In genomic region chr6:3036861-3037469, GRCh38 we compare ENCODE assay signal across 22 cellular contexts. TPM values are rescaled to one million over a fixed set of nuclear protein-coding genes. Genes with fewer than 3 reads are reported as not detected.
DNase-seq lines count a peak whose midpoint lies in the region; ATAC-seq and TF ChIP-seq lines count a peak whose summit lies in the region.
"Had no signal": no experiment of that assay in that cellular context is flagged by ENCODE, and none has a peak within 500 bp of the region (broad histone marks: within the 10 kb centered on the region; RNA-seq: fewer than 3 reads in every experiment).

No MANE protein-coding gene starts in this region.

- H3K36me3 ChIP-seq in endodermal cell (ENCODE audit: control insufficient read depth, insufficient read depth, low read length) (no peaks in the 10 kb centered on the region), neural progenitor cell (no peaks in the 10 kb centered on the region)
- H3K36me3 ChIP-seq: BLaER1, SJSA1 had no signal

- H3K4me2 ChIP-seq in neural progenitor cell, result peak overlapping the region; percentile 34
- H3K4me2 ChIP-seq: BLaER1 had no signal

- no peaks in the 10 kb centered on the region for H3K27me3 ChIP-seq in endodermal cell (ENCODE audit: control insufficient read depth, insufficient read depth, low read length, poor library complexity, severe bottlenecking)
- no peaks in the 10 kb centered on the region for H3K27me3 ChIP-seq in neural progenitor cell
- H3K27me3 ChIP-seq: BLaER1, SJSA1 had no signal

- H3K4me1 ChIP-seq in endodermal cell (ENCODE audit: control insufficient read depth, insufficient read depth, low read length), result peaks cover 8% of the 10 kb centered on the region
- H3K4me1 ChIP-seq in neural progenitor cell, result peaks cover 52% of the 10 kb centered on the region
- H3K4me1 ChIP-seq: BLaER1, SJSA1 had no signal

- 89% methylated on average over 16 to 17 of the region's 17 CpGs for WGBS in endodermal cell (ENCODE audit: insufficient coverage in 1 of 2, insufficient read length in 1 of 2), 2 experiments

- H3K9me3 ChIP-seq in endodermal cell (ENCODE audit: control insufficient read depth, low read length), result peaks cover 54% of the 10 kb centered on the region
- H3K9me3 ChIP-seq in neural progenitor cell (ENCODE audit: low read depth), result no peaks in the 10 kb centered on the region
- H3K9me3 ChIP-seq: BLaER1, SJSA1 had no signal

- H3K4me3 Mint-ChIP-seq in endodermal cell (no peak overlapping the region), neural progenitor cell (peak overlapping the region; percentile 1)
- H3K4me3 Mint-ChIP-seq in activated T-cell treated with anti-CD3 and anti-CD28 coated beads, Interleukin-2, amount 50 U/mL, for 72 hours, result no peak overlapping the region
- no peak overlapping the region for H3K4me3 Mint-ChIP-seq in activated naive CD8-positive, alpha-beta T cell treated with anti-CD3 and anti-CD28 coated beads, Interleukin-2, amount 50 U/mL, for 24 hours
- H3K4me3 Mint-ChIP-seq: CD4-positive, alpha-beta T cell had no signal

- no peak overlapping the region for H3K27ac Mint-ChIP-seq in endodermal cell
- peak overlapping the region; percentile 12 for H3K27ac Mint-ChIP-seq in neural progenitor cell
- H3K27ac Mint-ChIP-seq in activated T-cell treated with anti-CD3 and anti-CD28 coated beads, Interleukin-2, amount 50 U/mL, for 72 hours, result no peak overlapping the region
- H3K27ac Mint-ChIP-seq in activated naive CD8-positive, alpha-beta T cell treated with anti-CD3 and anti-CD28 coated beads, Interleukin-2, amount 50 U/mL, for 24 hours, result no peak overlapping the region
- H3K27ac Mint-ChIP-seq: CD4-positive, alpha-beta T cell had no signal

- H3K36me3 Mint-ChIP-seq in endodermal cell (ENCODE audit: low read depth), result no peaks in the 10 kb centered on the region
- no peaks in the 10 kb centered on the region for H3K36me3 Mint-ChIP-seq in neural progenitor cell
- no peaks in the 10 kb centered on the region for H3K36me3 Mint-ChIP-seq in activated T-cell treated with anti-CD3 and anti-CD28 coated beads, Interleukin-2, amount 50 U/mL, for 72 hours (ENCODE audit: insufficient read depth in 2 of 2)
- H3K36me3 Mint-ChIP-seq in activated naive CD8-positive, alpha-beta T cell treated with anti-CD3 and anti-CD28 coated beads, Interleukin-2, amount 50 U/mL, for 24 hours (ENCODE audit: low read depth), result no peaks in the 10 kb centered on the region

- H3F3A ChIP-seq in neural progenitor cell (ENCODE audit: low read depth), result peaks cover 30% of the 10 kb centered on the region

- H3K27ac ChIP-seq in endodermal cell (ENCODE audit: low read depth, low read length), result no peak overlapping the region
- H3K27ac ChIP-seq in neural progenitor cell, result no peak overlapping the region
- H3K27ac ChIP-seq: 22Rv1, BLaER1, SJSA1 had no signal

- H3K4me1 Mint-ChIP-seq in endodermal cell (peaks cover 24% of the 10 kb centered on the region), neural progenitor cell (peaks cover 28% of the 10 kb centered on the region)
- no peaks in the 10 kb centered on the region for H3K4me1 Mint-ChIP-seq in activated T-cell treated with anti-CD3 and anti-CD28 coated beads, Interleukin-2, amount 50 U/mL, for 72 hours (ENCODE audit: low read depth)
- no peaks in the 10 kb centered on the region for H3K4me1 Mint-ChIP-seq in activated naive CD8-positive, alpha-beta T cell treated with anti-CD3 and anti-CD28 coated beads, Interleukin-2, amount 50 U/mL, for 24 hours

- peaks cover 36% of the 10 kb centered on the region for H3K9me3 Mint-ChIP-seq in endodermal cell
- H3K9me3 Mint-ChIP-seq in neural progenitor cell, result peaks cover 11% of the 10 kb centered on the region
- no peaks in the 10 kb centered on the region for H3K9me3 Mint-ChIP-seq in activated T-cell treated with anti-CD3 and anti-CD28 coated beads, Interleukin-2, amount 50 U/mL, for 72 hours
- no peaks in the 10 kb centered on the region for H3K9me3 Mint-ChIP-seq in activated naive CD8-positive, alpha-beta T cell treated with anti-CD3 and anti-CD28 coated beads, Interleukin-2, amount 50 U/mL, for 24 hours
- H3K9me3 Mint-ChIP-seq: CD4-positive, alpha-beta T cell had no signal

- no peaks in the 10 kb centered on the region for H4K20me1 ChIP-seq in neural progenitor cell (ENCODE audit: low read depth)
- H4K20me1 ChIP-seq: BLaER1 had no signal

- H3K4me3 ChIP-seq in endodermal cell (ENCODE audit: low read length), result peak overlapping the region; percentile 74
- no peak overlapping the region for H3K4me3 ChIP-seq in neural progenitor cell
- H3K4me3 ChIP-seq: BLaER1, SJSA1 had no signal

- ATAC-seq in activated T-cell treated with anti-CD3 and anti-CD28 coated beads, Interleukin-2, amount 50 U/mL, for 72 hours (replicated peaks in 1 of 2), result no peak
- ATAC-seq in activated naive CD8-positive, alpha-beta T cell treated with anti-CD3 and anti-CD28 coated beads, Interleukin-2, amount 50 U/mL, for 24 hours, result no peak
- no peak for ATAC-seq in HG02763 (IDR thresholded peaks at IDR 0.05; ENCODE audit: unreplicated experiment)

- DNase-seq in DMS 273 treated with DMSO at 0.1 percent for 48 hours (lab: John Stamatoyannopoulos, UW), result peak; percentile 27
- DNase-seq in DMS 273 (lab: John Stamatoyannopoulos, UW; ENCODE audit: unreplicated experiment), result no peak
- no peak for DNase-seq in endodermal cell
- DNase-seq in neural progenitor cell (ENCODE audit: low spot score), result no peak
- DNase-seq in activated T-cell treated with anti-CD3 and anti-CD28 coated beads, Interleukin-2, amount 50 U/mL, for 72 hours, result no peak
- no peak for DNase-seq in activated naive CD8-positive, alpha-beta T cell treated with anti-CD3 and anti-CD28 coated beads, Interleukin-2, amount 50 U/mL, for 24 hours
- DNase-seq: ACHN; CD4-positive, alpha-beta T cell; DMS79; EL; GF-D8; H7; KG1; MM.1S; NCI-H2029; NCI-H446 treated with DMSO at 0.1 percent for 48 hours; NCI-H526 treated with DMSO at 0.1 percent for 48 hours; Right ventricle myocardium superior had no signal

- TF ChIP-seq CTCF in endodermal cell (conservative IDR thresholded peaks at IDR 0.05) (no peak), neural progenitor cell (IDR thresholded peaks at IDR 0.05) (no peak)

- H3K79me2 ChIP-seq in neural progenitor cell (ENCODE audit: low read depth), result no peaks in the 10 kb centered on the region

- no peak overlapping the region for H2AFZ ChIP-seq in neural progenitor cell (replicated peaks)

- H3K27me3 Mint-ChIP-seq in endodermal cell (ENCODE audit: insufficient read depth) (peaks cover 12% of the 10 kb centered on the region), neural progenitor cell (ENCODE audit: insufficient read depth, low read depth) (peaks cover 8% of the 10 kb centered on the region)
- no peaks in the 10 kb centered on the region for H3K27me3 Mint-ChIP-seq in activated T-cell treated with anti-CD3 and anti-CD28 coated beads, Interleukin-2, amount 50 U/mL, for 72 hours (ENCODE audit: low read depth)
- H3K27me3 Mint-ChIP-seq in activated naive CD8-positive, alpha-beta T cell treated with anti-CD3 and anti-CD28 coated beads, Interleukin-2, amount 50 U/mL, for 24 hours, result no peaks in the 10 kb centered on the region

- no peak overlapping the region for H3K9ac ChIP-seq in endodermal cell (ENCODE audit: extremely low read depth, low read length, poor library complexity, severe bottlenecking)
- no peak overlapping the region for H3K9ac ChIP-seq in neural progenitor cell
- H3K9ac ChIP-seq: BLaER1 had no signal

RNA-seq across cellular contexts. Expression of gene RIPK1, which starts 31.3 kb away (rescaled TPM):
- 10 to 100 TPM; 10.2 to 18.7 TPM for total RNA-seq in endodermal cell
- 10.6 TPM for polyA plus RNA-seq in endodermal cell (2013, experiment 1 of 2)
- 10.9 TPM for polyA plus RNA-seq in endodermal cell (2013, experiment 2 of 2)
- 4.6 and 4.9 TPM in 2 replicates for total RNA-seq in neural progenitor cell (ENCODE audit: low replicate concordance)
- total RNA-seq in activated T-cell treated with anti-CD3 and anti-CD28 coated beads, Interleukin-2, amount 50 U/mL, for 72 hours, result 10 to 100 TPM; 21.9 to 23.6 TPM

RNA-seq across cellular contexts. Expression of gene NQO2, which starts 37.3 kb away (rescaled TPM):
- total RNA-seq in endodermal cell (100 to 1,000 TPM in 1 of 2 donors, 10 to 100 TPM in 1; 50.8 to 199 TPM), neural progenitor cell (ENCODE audit: low replicate concordance) (17.2 and 19.5 TPM in 2 replicates)
- 46.8 TPM for polyA plus RNA-seq in endodermal cell (2013, experiment 1 of 2)
- polyA plus RNA-seq in endodermal cell (2013, experiment 2 of 2), result 40.7 TPM
- total RNA-seq in activated T-cell treated with anti-CD3 and anti-CD28 coated beads, Interleukin-2, amount 50 U/mL, for 72 hours, result 10 to 100 TPM; 32.7 to 47.3 TPM
